9 cellular contexts compared by ENCODE assay signal in the genomic region with DNA sequence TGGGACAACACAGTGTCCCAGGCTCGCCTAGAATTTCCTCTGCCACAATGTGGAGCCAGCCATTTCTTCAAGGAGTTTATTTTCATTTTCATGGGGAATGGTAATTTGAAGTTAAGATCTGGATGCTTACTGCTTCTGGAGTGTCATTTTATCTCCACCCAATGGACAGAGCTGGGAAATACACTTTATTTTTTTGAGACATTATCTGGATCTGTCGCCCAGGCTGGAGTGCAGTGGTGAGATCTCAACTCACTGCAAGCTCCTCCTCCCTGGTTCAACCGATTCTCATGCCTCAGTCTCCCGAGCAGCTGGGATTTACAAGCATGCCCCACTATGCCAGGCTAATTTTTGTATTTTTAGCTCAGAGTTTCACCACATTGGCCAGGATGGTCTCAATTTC. TPM values are rescaled to one million over a fixed set of nuclear protein-coding genes. Genes with fewer than 3 reads are reported as not detected.
A peak's percentile ranks its signal among the peaks of the same experiment; 100 is the strongest.
DNase-seq lines count a peak whose midpoint lies in the region; ATAC-seq and TF ChIP-seq lines count a peak whose summit lies in the region.
"Had no signal": no experiment of that assay in that cellular context is flagged by ENCODE, and none has a peak within 500 bp of the region (broad histone marks: within the 10 kb centered on the region; RNA-seq: fewer than 3 reads in every experiment).

No MANE protein-coding gene starts in this region.

- no peaks in the 10 kb centered on the region for H3K79me2 ChIP-seq in GM23338 (replicated peaks; ENCODE audit: insufficient read depth)

- peaks cover 3% of the 10 kb centered on the region; the same call in 2 of the 3 replicates for H3K36me3 Mint-ChIP-seq in GM23338 (ENCODE audit: low read depth)
- H3K36me3 Mint-ChIP-seq in MCF 10A (ENCODE audit: insufficient read depth, unreplicated experiment), result no peaks in the 10 kb centered on the region
- H3K36me3 Mint-ChIP-seq in stimulated activated memory B cell treated with anti-CD40 and anti-IgM and Interleukin-4, amounts not matched to agents 10 μg/mL and 1 μg/mL and 100 μg/mL, for 72 hours, result peaks cover 19% of the 10 kb centered on the region

- ATAC-seq in GM23338, result peak; percentile 81
- ATAC-seq in stimulated activated memory B cell treated with anti-CD40 and anti-IgM and Interleukin-4, amounts not matched to agents 10 μg/mL and 1 μg/mL and 100 μg/mL, for 72 hours, result peak; percentile 67

- no peaks in the 10 kb centered on the region for H4K20me1 ChIP-seq in GM23338 (replicated peaks; ENCODE audit: insufficient read depth)

- H3K4me1 Mint-ChIP-seq in GM23338, result peaks cover 5% of the 10 kb centered on the region; the same call in 2 of the 3 replicates
- no peaks in the 10 kb centered on the region for H3K4me1 Mint-ChIP-seq in MCF 10A (ENCODE audit: insufficient read depth, unreplicated experiment)
- H3K4me1 Mint-ChIP-seq in stimulated activated memory B cell treated with anti-CD40 and anti-IgM and Interleukin-4, amounts not matched to agents 10 μg/mL and 1 μg/mL and 100 μg/mL, for 72 hours, result peaks cover 18% of the 10 kb centered on the region

- intact Hi-C loops in MCF 10A (cut with micrococcal nuclease), result loop anchor here (1.0 to 10.0 kb wide), 8 partner anchors 49 to 571 kb away; partner anchors contain the start of gene ADAM19

- POLR2A ChIA-PET in MCF 10A (lab: Yijun Ruan, JAX), result interaction anchor here (0.8 to 1.3 kb wide), 2 partner anchors 13 to 390 kb away, joined by 3 to 5 read pairs; partner anchors contain the start of gene THG1L

- H3K9me3 Mint-ChIP-seq in GM23338, result peaks cover 3% of the 10 kb centered on the region; the same call in 1 of the 3 replicates
- H3K9me3 Mint-ChIP-seq in MCF 10A (ENCODE audit: unreplicated experiment), result no peaks in the 10 kb centered on the region
- peaks cover 5% of the 10 kb centered on the region for H3K9me3 Mint-ChIP-seq in stimulated activated memory B cell treated with anti-CD40 and anti-IgM and Interleukin-4, amounts not matched to agents 10 μg/mL and 1 μg/mL and 100 μg/mL, for 72 hours

- CTCF ChIA-PET in MCF 10A (lab: Yijun Ruan, JAX), result interaction anchor here (0.6 to 8.1 kb wide), 61 partner anchors 9 to 672 kb away, joined by 3 to 137 read pairs (median 5); partner anchors contain the start of genes LSM11 and THG1L

- TF ChIP-seq CTCF in GM23338 (conservative IDR thresholded peaks at IDR 0.05; ENCODE audit: low read depth in 2 of 2) (peak; percentile 41 to 57; a peak in 3 of 4 replicates), MCF 10A (IDR thresholded peaks at IDR 0.05; ENCODE audit: unreplicated experiment) (peak; percentile 83)

- H3K4me3 ChIP-seq in GM23338, result no peak overlapping the region

- no peak overlapping the region for H3K4me2 ChIP-seq in GM23338

- H2AFZ ChIP-seq in GM23338, result peak overlapping the region; percentile 20; the same call in 1 of the 2 replicates

- peak overlapping the region; percentile 46; the same call in 1 of the 2 replicates for H3K27ac ChIP-seq in GM23338 (ENCODE audit: low read depth)
- H3K27ac ChIP-seq: epithelial cell of prostate had no signal

- H3F3A ChIP-seq in GM23338 (replicated peaks; ENCODE audit: low read depth), result no peaks in the 10 kb centered on the region

- H3K9me2 ChIP-seq in GM23338 (ENCODE audit: insufficient read depth), result no peaks in the 10 kb centered on the region; the same call in 1 of the 2 replicates

- H3K27ac Mint-ChIP-seq in GM23338 (0 out of 2 replicates have a peak overlapping the region, but pooled peaks have one; percentile 83), MCF 10A (ENCODE audit: low read depth, unreplicated experiment) (no peak overlapping the region)
- peak overlapping the region; percentile 51 for H3K27ac Mint-ChIP-seq in stimulated activated memory B cell treated with anti-CD40 and anti-IgM and Interleukin-4, amounts not matched to agents 10 μg/mL and 1 μg/mL and 100 μg/mL, for 72 hours

- H3K4me1 ChIP-seq in GM23338 (ENCODE audit: insufficient read depth), result no peaks in the 10 kb centered on the region

- DNase-seq in NCI-H526 (lab: John Stamatoyannopoulos, UW), result peak; percentile 11 to 61
- DNase-seq in NCI-H526 treated with DMSO at 0.1 percent for 48 hours (lab: John Stamatoyannopoulos, UW), result no peak
- DNase-seq in GM23338 (ENCODE audit: low spot score), result peak; percentile 47
- DNase-seq in NCI-H748 (lab: John Stamatoyannopoulos, UW; ENCODE audit: unreplicated experiment), result peak; percentile 38
- peak; percentile 69 for DNase-seq in MCF 10A (ENCODE audit: unreplicated experiment)
- DNase-seq in iris pigment epithelial cell (ENCODE audit: low read depth), result peak; percentile 79
- no peak for DNase-seq in COR-L47 (lab: John Stamatoyannopoulos, UW)

- no TSS peak for BruUV-seq in MCF 10A (replicated peaks; lab: Mats Ljungman, UMichigan)

- H3K27me3 Mint-ChIP-seq in GM23338 (ENCODE audit: insufficient read depth, low read depth, poor library complexity) (peaks cover 8% of the 10 kb centered on the region), MCF 10A (ENCODE audit: insufficient read depth, unreplicated experiment) (no peaks in the 10 kb centered on the region)
- H3K27me3 Mint-ChIP-seq in stimulated activated memory B cell treated with anti-CD40 and anti-IgM and Interleukin-4, amounts not matched to agents 10 μg/mL and 1 μg/mL and 100 μg/mL, for 72 hours, result no peaks in the 10 kb centered on the region

- no peaks in the 10 kb centered on the region for H3K27me3 ChIP-seq in GM23338 (ENCODE audit: insufficient read depth)

- H3K36me3 ChIP-seq in GM23338 (ENCODE audit: insufficient read depth), result no peaks in the 10 kb centered on the region

- H3K4me3 Mint-ChIP-seq in GM23338 (no peak overlapping the region), MCF 10A (ENCODE audit: unreplicated experiment) (no peak overlapping the region)
- H3K4me3 Mint-ChIP-seq in stimulated activated memory B cell treated with anti-CD40 and anti-IgM and Interleukin-4, amounts not matched to agents 10 μg/mL and 1 μg/mL and 100 μg/mL, for 72 hours, result no peak overlapping the region

TF ChIP-seq in GM23338, 12 proteins besides CTCF, POLR2A, EP300 and RAD21 (continues in another document):
- TF ChIP-seq JUNB (IDR thresholded peaks at IDR 0.05; ENCODE audit: unreplicated experiment) (no peak), POLR2AphosphoS5 (IDR thresholded peaks at IDR 0.05; ENCODE audit: low read depth) (no peak), CREB1 (CRISPR knock-in tag; IDR thresholded peaks at IDR 0.05; ENCODE audit: low read depth) (no peak)

RNA-seq across cellular contexts. Expression of gene THG1L, which starts 12.7 kb away (rescaled TPM):
- 11.8 and 12.2 TPM in 2 replicates for total RNA-seq in GM23338 (2014; rRNA removed; shearing (Covaris generic))
- polyA plus RNA-seq in GM23338 (2016; fragmentation: Nextera tagmentation; extraction: Ambion mirVana), result 13.8 and 15.9 TPM in 2 replicates
- total RNA-seq in MCF 10A (2022), result 21.1 and 29.9 TPM in 2 replicates

RNA-seq across cellular contexts. Expression of gene LSM11, which starts 25.0 kb away (rescaled TPM):
- total RNA-seq in GM23338 (2014; rRNA removed; shearing (Covaris generic)), result 3.8 and 3.9 TPM in 2 replicates
- polyA plus RNA-seq in GM23338 (2016; fragmentation: Nextera tagmentation; extraction: Ambion mirVana), result 1.2 TPM in 2 replicates
- total RNA-seq in MCF 10A (2022), result 3.4 and 4.5 TPM in 2 replicates

RNA-seq across cellular contexts. Expression of gene C5orf52, which starts 47.2 kb away (rescaled TPM):
- total RNA-seq in GM23338 (2014; rRNA removed; shearing (Covaris generic)), result not detected in 2 replicates
- not detected in 2 replicates for polyA plus RNA-seq in GM23338 (2016; fragmentation: Nextera tagmentation; extraction: Ambion mirVana)
- total RNA-seq in MCF 10A (2022), result not detected in 2 replicates

Comparison
In these comparisons a context has a peak if more than half of its experiments do, and no peak if none do; other contexts are left out.
1. DNase-seq: peak in NCI-H526 (2 of 2), GM23338 (single experiment), NCI-H748 (single experiment), MCF 10A (single experiment) and iris pigment epithelial cell (single experiment); none in NCI-H526 treated with DMSO at 0.1 percent for 48 hours (single experiment) and COR-L47 (single experiment).